ENCODE assay signal across 1 cellular context in the genomic region with DNA sequence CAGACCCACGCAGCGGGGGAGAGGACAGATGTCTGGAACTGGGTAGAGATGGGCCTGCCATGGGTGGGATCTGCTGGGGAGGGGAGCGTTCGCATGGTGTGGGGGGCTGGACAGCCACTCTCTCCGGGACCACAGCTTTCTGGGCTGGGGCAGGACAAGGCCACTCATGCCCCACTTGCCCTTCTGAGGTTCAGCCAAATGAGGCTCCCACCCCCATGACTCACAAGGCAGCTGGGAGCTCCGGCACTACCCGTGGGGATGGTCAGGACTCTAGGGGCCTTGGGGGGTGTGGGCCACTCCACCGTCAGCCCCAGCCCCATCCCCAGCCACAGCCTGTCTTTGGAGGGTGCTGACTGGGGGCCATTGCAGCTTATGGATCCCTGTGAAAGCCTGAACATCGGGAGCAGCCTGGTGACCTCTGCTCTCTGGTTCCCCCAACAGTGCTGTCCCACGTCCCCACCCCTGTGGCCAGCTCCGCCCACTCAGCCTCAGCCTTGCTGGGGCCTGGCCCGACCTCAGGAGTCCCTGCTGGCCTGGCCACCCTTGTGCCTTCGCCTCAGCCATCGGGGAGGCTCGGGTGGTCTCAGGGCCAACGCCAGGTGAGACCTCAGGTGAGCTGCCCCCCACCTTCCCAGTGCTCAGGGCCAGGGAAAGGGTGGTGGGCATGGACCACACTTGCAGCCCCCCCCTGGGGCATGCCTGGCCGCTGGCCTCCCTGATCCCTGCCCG.
TF ChIP-seq lines count a peak whose summit lies in the region.

No MANE protein-coding gene starts in this region.

TF ChIP-seq in HepG2, 621 proteins besides CTCF, POLR2A, EP300 and RAD21 (continues in another document):
- no peak for TF ChIP-seq HMG20A (CRISPR knock-in tag; IDR thresholded peaks at IDR 0.05; ENCODE audit: borderline replicate concordance)
- 0 out of 2 replicates have a peak, but pooled peaks have one; percentile 3 for TF ChIP-seq ZNF354B (CRISPR knock-in tag; IDR thresholded peaks at IDR 0.05)
- TF ChIP-seq FOXM1 (CRISPR knock-in tag; IDR thresholded peaks at IDR 0.05), result 0 out of 2 replicates have a peak, but pooled peaks have one; percentile 3
- no peak for TF ChIP-seq IKZF1 (IDR thresholded peaks at IDR 0.05)
- TF ChIP-seq MATR3 (CRISPR knock-in tag; IDR thresholded peaks at IDR 0.05), result 0 out of 2 replicates have a peak, but pooled peaks have one; percentile 41
- 0 out of 2 replicates have a peak, but pooled peaks have one; percentile 81 for TF ChIP-seq BRD4 (CRISPR knock-in tag; IDR thresholded peaks at IDR 0.05)
- TF ChIP-seq ZNF790 (CRISPR knock-in tag; IDR thresholded peaks at IDR 0.05; ENCODE audit: borderline replicate concordance), result 0 out of 2 replicates have a peak, but pooled peaks have one; percentile 2
- TF ChIP-seq, protein P1, sequence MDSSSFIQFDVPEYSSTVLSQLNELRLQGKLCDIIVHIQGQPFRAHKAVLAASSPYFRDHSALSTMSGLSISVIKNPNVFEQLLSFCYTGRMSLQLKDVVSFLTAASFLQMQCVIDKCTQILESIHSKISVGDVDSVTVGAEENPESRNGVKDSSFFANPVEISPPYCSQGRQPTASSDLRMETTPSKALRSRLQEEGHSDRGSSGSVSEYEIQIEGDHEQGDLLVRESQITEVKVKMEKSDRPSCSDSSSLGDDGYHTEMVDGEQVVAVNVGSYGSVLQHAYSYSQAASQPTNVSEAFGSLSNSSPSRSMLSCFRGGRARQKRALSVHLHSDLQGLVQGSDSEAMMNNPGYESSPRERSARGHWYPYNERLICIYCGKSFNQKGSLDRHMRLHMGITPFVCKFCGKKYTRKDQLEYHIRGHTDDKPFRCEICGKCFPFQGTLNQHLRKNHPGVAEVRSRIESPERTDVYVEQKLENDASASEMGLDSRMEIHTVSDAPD (CRISPR knock-in tag; IDR thresholded peaks at IDR 0.05), result no peak
- TF ChIP-seq XRCC5 (optimal IDR thresholded peaks at IDR 0.05; ENCODE audit: low read length), result no peak
- no peak for TF ChIP-seq ZNF550 (CRISPR knock-in tag; IDR thresholded peaks at IDR 0.05; ENCODE audit: borderline replicate concordance)
- no peak for TF ChIP-seq MIER2 (CRISPR knock-in tag; IDR thresholded peaks at IDR 0.05)
- no peak for TF ChIP-seq KAT2B (IDR thresholded peaks at IDR 0.05; ENCODE audit: borderline replicate concordance, low read depth, low read length)
- no peak for TF ChIP-seq DNMT3B (CRISPR knock-in tag; conservative IDR thresholded peaks at IDR 0.05)
- no peak for TF ChIP-seq SMAD1 (CRISPR knock-in tag; IDR thresholded peaks at IDR 0.05; ENCODE audit: borderline replicate concordance, low read depth)
- no peak for TF ChIP-seq SYNCRIP (IDR thresholded peaks at IDR 0.05; ENCODE audit: insufficient read depth, low read depth, low read length)
- no peak for TF ChIP-seq NFIC (IDR thresholded peaks at IDR 0.05; ENCODE audit: low read length)
- TF ChIP-seq ARNT2 (CRISPR knock-in tag; IDR thresholded peaks at IDR 0.05; ENCODE audit: low read depth), result peak; percentile 41; the same call in 1 of the 2 replicates
- TF ChIP-seq ZNF562 (CRISPR knock-in tag; IDR thresholded peaks at IDR 0.05; ENCODE audit: borderline replicate concordance), result no peak
- no peak for TF ChIP-seq MEF2D (CRISPR knock-in tag; IDR thresholded peaks at IDR 0.05)
- no peak for TF ChIP-seq ZNF501 (CRISPR knock-in tag; IDR thresholded peaks at IDR 0.05)
- TF ChIP-seq, protein P2, sequence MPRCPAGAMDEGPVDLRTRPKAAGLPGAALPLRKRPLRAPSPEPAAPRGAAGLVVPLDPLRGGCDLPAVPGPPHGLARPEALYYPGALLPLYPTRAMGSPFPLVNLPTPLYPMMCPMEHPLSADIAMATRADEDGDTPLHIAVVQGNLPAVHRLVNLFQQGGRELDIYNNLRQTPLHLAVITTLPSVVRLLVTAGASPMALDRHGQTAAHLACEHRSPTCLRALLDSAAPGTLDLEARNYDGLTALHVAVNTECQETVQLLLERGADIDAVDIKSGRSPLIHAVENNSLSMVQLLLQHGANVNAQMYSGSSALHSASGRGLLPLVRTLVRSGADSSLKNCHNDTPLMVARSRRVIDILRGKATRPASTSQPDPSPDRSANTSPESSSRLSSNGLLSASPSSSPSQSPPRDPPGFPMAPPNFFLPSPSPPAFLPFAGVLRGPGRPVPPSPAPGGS (CRISPR knock-in tag; IDR thresholded peaks at IDR 0.05), result 0 out of 2 replicates have a peak, but pooled peaks have one; percentile 19
- no peak for TF ChIP-seq MAFF (IDR thresholded peaks at IDR 0.05; ENCODE audit: low read depth, low read length)
- TF ChIP-seq, protein P3, sequence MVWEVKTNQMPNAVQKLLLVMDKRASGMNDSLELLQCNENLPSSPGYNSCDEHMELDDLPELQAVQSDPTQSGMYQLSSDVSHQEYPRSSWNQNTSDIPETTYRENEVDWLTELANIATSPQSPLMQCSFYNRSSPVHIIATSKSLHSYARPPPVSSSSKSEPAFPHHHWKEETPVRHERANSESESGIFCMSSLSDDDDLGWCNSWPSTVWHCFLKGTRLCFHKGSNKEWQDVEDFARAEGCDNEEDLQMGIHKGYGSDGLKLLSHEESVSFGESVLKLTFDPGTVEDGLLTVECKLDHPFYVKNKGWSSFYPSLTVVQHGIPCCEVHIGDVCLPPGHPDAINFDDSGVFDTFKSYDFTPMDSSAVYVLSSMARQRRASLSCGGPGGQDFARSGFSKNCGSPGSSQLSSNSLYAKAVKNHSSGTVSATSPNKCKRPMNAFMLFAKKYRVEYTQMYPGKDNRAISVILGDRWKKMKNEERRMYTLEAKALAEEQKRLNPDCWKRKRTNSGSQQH (CRISPR knock-in tag; IDR thresholded peaks at IDR 0.05; ENCODE audit: low read depth), result no peak
- no peak for TF ChIP-seq ZNF143 (CRISPR knock-in tag; IDR thresholded peaks at IDR 0.05)
- no peak for TF ChIP-seq RBM39 (IDR thresholded peaks at IDR 0.05; ENCODE audit: low read depth, low read length, poor library complexity, severe bottlenecking)
- TF ChIP-seq, protein P4, sequence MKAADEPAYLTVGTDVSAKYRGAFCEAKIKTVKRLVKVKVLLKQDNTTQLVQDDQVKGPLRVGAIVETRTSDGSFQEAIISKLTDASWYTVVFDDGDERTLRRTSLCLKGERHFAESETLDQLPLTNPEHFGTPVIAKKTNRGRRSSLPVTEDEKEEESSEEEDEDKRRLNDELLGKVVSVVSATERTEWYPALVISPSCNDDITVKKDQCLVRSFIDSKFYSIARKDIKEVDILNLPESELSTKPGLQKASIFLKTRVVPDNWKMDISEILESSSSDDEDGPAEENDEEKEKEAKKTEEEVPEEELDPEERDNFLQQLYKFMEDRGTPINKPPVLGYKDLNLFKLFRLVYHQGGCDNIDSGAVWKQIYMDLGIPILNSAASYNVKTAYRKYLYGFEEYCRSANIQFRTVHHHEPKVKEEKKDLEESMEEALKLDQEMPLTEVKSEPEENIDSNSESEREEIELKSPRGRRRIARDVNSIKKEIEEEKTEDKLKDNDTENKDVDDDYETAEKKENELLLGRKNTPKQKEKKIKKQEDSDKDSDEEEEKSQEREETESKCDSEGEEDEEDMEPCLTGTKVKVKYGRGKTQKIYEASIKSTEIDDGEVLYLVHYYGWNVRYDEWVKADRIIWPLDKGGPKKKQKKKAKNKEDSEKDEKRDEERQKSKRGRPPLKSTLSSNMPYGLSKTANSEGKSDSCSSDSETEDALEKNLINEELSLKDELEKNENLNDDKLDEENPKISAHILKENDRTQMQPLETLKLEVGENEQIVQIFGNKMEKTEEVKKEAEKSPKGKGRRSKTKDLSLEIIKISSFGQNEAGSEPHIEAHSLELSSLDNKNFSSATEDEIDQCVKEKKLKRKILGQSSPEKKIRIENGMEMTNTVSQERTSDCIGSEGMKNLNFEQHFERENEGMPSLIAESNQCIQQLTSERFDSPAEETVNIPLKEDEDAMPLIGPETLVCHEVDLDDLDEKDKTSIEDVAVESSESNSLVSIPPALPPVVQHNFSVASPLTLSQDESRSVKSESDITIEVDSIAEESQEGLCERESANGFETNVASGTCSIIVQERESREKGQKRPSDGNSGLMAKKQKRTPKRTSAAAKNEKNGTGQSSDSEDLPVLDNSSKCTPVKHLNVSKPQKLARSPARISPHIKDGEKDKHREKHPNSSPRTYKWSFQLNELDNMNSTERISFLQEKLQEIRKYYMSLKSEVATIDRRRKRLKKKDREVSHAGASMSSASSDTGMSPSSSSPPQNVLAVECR (CRISPR knock-in tag; IDR thresholded peaks at IDR 0.05; ENCODE audit: borderline replicate concordance), result no peak
- TF ChIP-seq, protein P5, sequence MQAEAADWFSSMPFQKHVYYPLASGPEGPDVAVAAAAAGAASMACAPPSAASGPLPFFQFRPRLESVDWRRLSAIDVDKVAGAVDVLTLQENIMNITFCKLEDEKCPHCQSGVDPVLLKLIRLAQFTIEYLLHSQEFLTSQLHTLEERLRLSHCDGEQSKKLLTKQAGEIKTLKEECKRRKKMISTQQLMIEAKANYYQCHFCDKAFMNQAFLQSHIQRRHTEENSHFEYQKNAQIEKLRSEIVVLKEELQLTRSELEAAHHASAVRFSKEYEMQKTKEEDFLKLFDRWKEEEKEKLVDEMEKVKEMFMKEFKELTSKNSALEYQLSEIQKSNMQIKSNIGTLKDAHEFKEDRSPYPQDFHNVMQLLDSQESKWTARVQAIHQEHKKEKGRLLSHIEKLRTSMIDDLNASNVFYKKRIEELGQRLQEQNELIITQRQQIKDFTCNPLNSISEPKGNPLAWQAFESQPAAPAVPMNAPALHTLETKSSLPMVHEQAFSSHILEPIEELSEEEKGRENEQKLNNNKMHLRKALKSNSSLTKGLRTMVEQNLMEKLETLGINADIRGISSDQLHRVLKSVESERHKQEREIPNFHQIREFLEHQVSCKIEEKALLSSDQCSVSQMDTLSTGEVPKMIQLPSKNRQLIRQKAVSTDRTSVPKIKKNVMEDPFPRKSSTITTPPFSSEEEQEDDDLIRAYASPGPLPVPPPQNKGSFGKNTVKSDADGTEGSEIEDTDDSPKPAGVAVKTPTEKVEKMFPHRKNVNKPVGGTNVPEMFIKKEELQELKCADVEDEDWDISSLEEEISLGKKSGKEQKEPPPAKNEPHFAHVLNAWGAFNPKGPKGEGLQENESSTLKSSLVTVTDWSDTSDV (CRISPR knock-in tag; IDR thresholded peaks at IDR 0.05), result 0 out of 2 replicates have a peak, but pooled peaks have one; percentile 61
- no peak for TF ChIP-seq RORA (CRISPR knock-in tag; IDR thresholded peaks at IDR 0.05)
- TF ChIP-seq ZNF292 (CRISPR knock-in tag; IDR thresholded peaks at IDR 0.05; ENCODE audit: borderline replicate concordance, low read depth), result 0 out of 2 replicates have a peak, but pooled peaks have one; percentile 2
- TF ChIP-seq CREM (IDR thresholded peaks at IDR 0.05), result no peak
- no peak for TF ChIP-seq CREM (CRISPR knock-in tag; IDR thresholded peaks at IDR 0.05)
- no peak for TF ChIP-seq GATAD2A (CRISPR knock-in tag; IDR thresholded peaks at IDR 0.05)
- TF ChIP-seq ZNF557 (CRISPR knock-in tag; IDR thresholded peaks at IDR 0.05), result no peak
- TF ChIP-seq ZNF33B (CRISPR knock-in tag; IDR thresholded peaks at IDR 0.05), result 0 out of 2 replicates have a peak, but pooled peaks have one; percentile 5
- TF ChIP-seq SMAD3 (CRISPR knock-in tag; IDR thresholded peaks at IDR 0.05), result no peak
- TF ChIP-seq, protein P6, sequence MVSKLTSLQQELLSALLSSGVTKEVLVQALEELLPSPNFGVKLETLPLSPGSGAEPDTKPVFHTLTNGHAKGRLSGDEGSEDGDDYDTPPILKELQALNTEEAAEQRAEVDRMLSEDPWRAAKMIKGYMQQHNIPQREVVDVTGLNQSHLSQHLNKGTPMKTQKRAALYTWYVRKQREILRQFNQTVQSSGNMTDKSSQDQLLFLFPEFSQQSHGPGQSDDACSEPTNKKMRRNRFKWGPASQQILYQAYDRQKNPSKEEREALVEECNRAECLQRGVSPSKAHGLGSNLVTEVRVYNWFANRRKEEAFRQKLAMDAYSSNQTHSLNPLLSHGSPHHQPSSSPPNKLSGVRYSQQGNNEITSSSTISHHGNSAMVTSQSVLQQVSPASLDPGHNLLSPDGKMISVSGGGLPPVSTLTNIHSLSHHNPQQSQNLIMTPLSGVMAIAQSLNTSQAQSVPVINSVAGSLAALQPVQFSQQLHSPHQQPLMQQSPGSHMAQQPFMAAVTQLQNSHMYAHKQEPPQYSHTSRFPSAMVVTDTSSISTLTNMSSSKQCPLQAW (CRISPR knock-in tag; IDR thresholded peaks at IDR 0.05), result no peak
- no peak for TF ChIP-seq PHF8 (CRISPR knock-in tag; IDR thresholded peaks at IDR 0.05)
- TF ChIP-seq KLF15 (CRISPR knock-in tag; IDR thresholded peaks at IDR 0.05; ENCODE audit: borderline replicate concordance), result no peak
- TF ChIP-seq, protein P7, sequence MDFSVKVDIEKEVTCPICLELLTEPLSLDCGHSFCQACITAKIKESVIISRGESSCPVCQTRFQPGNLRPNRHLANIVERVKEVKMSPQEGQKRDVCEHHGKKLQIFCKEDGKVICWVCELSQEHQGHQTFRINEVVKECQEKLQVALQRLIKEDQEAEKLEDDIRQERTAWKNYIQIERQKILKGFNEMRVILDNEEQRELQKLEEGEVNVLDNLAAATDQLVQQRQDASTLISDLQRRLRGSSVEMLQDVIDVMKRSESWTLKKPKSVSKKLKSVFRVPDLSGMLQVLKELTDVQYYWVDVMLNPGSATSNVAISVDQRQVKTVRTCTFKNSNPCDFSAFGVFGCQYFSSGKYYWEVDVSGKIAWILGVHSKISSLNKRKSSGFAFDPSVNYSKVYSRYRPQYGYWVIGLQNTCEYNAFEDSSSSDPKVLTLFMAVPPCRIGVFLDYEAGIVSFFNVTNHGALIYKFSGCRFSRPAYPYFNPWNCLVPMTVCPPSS (IDR thresholded peaks at IDR 0.05), result no peak
- TF ChIP-seq ZBTB42 (CRISPR knock-in tag; IDR thresholded peaks at IDR 0.05), result no peak
- TF ChIP-seq, protein P8, sequence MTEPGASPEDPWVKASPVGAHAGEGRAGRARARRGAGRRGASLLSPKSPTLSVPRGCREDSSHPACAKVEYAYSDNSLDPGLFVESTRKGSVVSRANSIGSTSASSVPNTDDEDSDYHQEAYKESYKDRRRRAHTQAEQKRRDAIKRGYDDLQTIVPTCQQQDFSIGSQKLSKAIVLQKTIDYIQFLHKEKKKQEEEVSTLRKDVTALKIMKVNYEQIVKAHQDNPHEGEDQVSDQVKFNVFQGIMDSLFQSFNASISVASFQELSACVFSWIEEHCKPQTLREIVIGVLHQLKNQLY (CRISPR knock-in tag; IDR thresholded peaks at IDR 0.05), result no peak
- TF ChIP-seq, protein P9, sequence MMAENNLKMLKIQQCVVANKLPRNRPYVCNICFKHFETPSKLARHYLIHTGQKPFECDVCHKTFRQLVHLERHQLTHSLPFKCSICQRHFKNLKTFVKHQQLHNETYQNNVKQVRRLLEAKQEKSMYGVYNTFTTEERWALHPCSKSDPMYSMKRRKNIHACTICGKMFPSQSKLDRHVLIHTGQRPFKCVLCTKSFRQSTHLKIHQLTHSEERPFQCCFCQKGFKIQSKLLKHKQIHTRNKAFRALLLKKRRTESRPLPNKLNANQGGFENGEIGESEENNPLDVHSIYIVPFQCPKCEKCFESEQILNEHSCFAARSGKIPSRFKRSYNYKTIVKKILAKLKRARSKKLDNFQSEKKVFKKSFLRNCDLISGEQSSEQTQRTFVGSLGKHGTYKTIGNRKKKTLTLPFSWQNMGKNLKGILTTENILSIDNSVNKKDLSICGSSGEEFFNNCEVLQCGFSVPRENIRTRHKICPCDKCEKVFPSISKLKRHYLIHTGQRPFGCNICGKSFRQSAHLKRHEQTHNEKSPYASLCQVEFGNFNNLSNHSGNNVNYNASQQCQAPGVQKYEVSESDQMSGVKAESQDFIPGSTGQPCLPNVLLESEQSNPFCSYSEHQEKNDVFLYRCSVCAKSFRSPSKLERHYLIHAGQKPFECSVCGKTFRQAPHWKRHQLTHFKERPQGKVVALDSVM (CRISPR knock-in tag; IDR thresholded peaks at IDR 0.05), result no peak
- no peak for TF ChIP-seq ZNF703 (CRISPR knock-in tag; IDR thresholded peaks at IDR 0.05; ENCODE audit: borderline replicate concordance)
- no peak for TF ChIP-seq PCBP2 (optimal IDR thresholded peaks at IDR 0.05; ENCODE audit: low read depth, low read length, poor library complexity, severe bottlenecking)
- TF ChIP-seq ZNF709 (CRISPR knock-in tag; IDR thresholded peaks at IDR 0.05), result peak; percentile 19; the same call in 1 of the 2 replicates
- TF ChIP-seq KDM4B (CRISPR knock-in tag; IDR thresholded peaks at IDR 0.05), result no peak
